ENCODE assay signal across 27 cellular contexts in genomic region chr4:517061-517805, GRCh38. TPM values are rescaled to one million over a fixed set of nuclear protein-coding genes. Genes with fewer than 3 reads are reported as not detected.
"Had no signal": no experiment of that assay in that cellular context is flagged by ENCODE, and none has a peak within 500 bp of the region (broad histone marks: within the 10 kb centered on the region; RNA-seq: fewer than 3 reads in every experiment).

No MANE protein-coding gene starts in this region.

- H3K4me1 ChIP-seq: lower lobe of right lung, spleen, tibial nerve had no signal

- H3K4me3 ChIP-seq: lower lobe of right lung, spleen, tibial nerve had no signal

- H3K4me1 Mint-ChIP-seq: activated T-helper 17 cell treated with anti-CD3 and anti-CD28 coated beads, Interleukin-2, amount 50 U/mL, for 72 hours had no signal

- ATAC-seq: activated T-helper 17 cell treated with anti-CD3 and anti-CD28 coated beads, Interleukin-2, amount 50 U/mL, for 72 hours; lower lobe of right lung; naive thymus-derived CD4-positive, alpha-beta T cell had no signal

- DNase-seq: activated CD4-positive, alpha-beta T cell treated with anti-CD3 and anti-CD28 coated beads, Interleukin-2, amount 50 U/mL, for 4 hours; activated CD4-positive, CD25-positive, alpha-beta regulatory T cell treated with anti-CD3 and anti-CD28 coated beads, Interleukin-2, amount 50 U/mL, for 72 hours; activated CD8-positive, alpha-beta memory T cell treated with anti-CD3 and anti-CD28 coated beads for 24 hours; activated CD8-positive, alpha-beta memory T cell treated with anti-CD3 and anti-CD28 coated beads, Interleukin-2, amount 50 U/mL, for 4 hours; activated naive CD4-positive, alpha-beta T cell; activated naive CD8-positive, alpha-beta T cell treated with anti-CD3 and anti-CD28 coated beads, Interleukin-2, amount 10 ng/mL, durations not matched to agents 7 days and 5 days; activated T-cell treated with anti-CD3 and anti-CD28 coated beads, Interleukin-2, amount 50 U/mL, for 24 hours; amniotic stem cell; cortex of kidney; kidney; lower lobe of right lung; mesendoderm; naive thymus-derived CD4-positive, alpha-beta T cell; retina; spleen; stimulated activated CD4-positive, alpha-beta T cell treated with anti-CD3 and anti-CD28 coated beads, Interleukin-4, amount 100 ng/mL, for 1 hour; stimulated activated naive CD4-positive, alpha-beta T cell treated with Interleukin-2 at 50 U/mL for 16 hours had no signal

- H3K27ac ChIP-seq: lower lobe of right lung, spleen, tibial nerve, VCaP had no signal

- H3K27ac Mint-ChIP-seq: activated T-cell treated with anti-CD3 and anti-CD28 coated beads, Interleukin-2, amount 50 U/mL, for 24 hours; activated T-helper 17 cell treated with anti-CD3 and anti-CD28 coated beads, Interleukin-2, amount 50 U/mL, for 72 hours had no signal

- H3K27me3 Mint-ChIP-seq: activated naive CD8-positive, alpha-beta T cell treated with anti-CD3 and anti-CD28 coated beads, Interleukin-2, amount 10 ng/mL, durations not matched to agents 7 days and 5 days; activated T-cell treated with anti-CD3 and anti-CD28 coated beads, Interleukin-2, amount 50 U/mL, for 24 hours; activated T-helper 17 cell treated with anti-CD3 and anti-CD28 coated beads, Interleukin-2, amount 50 U/mL, for 72 hours; naive thymus-derived CD4-positive, alpha-beta T cell had no signal

- H3K4me3 Mint-ChIP-seq: activated naive CD8-positive, alpha-beta T cell treated with anti-CD3 and anti-CD28 coated beads, Interleukin-2, amount 10 ng/mL, durations not matched to agents 7 days and 5 days; activated T-cell treated with anti-CD3 and anti-CD28 coated beads, Interleukin-2, amount 50 U/mL, for 24 hours; activated T-helper 17 cell treated with anti-CD3 and anti-CD28 coated beads, Interleukin-2, amount 50 U/mL, for 72 hours had no signal

- H3K9me3 ChIP-seq: lower lobe of right lung, tibial nerve had no signal

- H3K9me3 Mint-ChIP-seq: activated naive CD8-positive, alpha-beta T cell treated with anti-CD3 and anti-CD28 coated beads, Interleukin-2, amount 10 ng/mL, durations not matched to agents 7 days and 5 days; activated T-cell treated with anti-CD3 and anti-CD28 coated beads, Interleukin-2, amount 50 U/mL, for 24 hours; activated T-helper 17 cell treated with anti-CD3 and anti-CD28 coated beads, Interleukin-2, amount 50 U/mL, for 72 hours had no signal

- H3K27me3 ChIP-seq: spleen, tibial nerve had no signal

RNA-seq across cellular contexts. Expression of gene TMEM271, which starts 58.9 kb away (rescaled TPM):
- total RNA-seq: activated naive CD8-positive, alpha-beta T cell treated with anti-CD3 and anti-CD28 coated beads, Interleukin-2, amount 10 ng/mL, durations not matched to agents 7 days and 5 days; activated T-helper 17 cell treated with anti-CD3 and anti-CD28 coated beads, Interleukin-2, amount 50 U/mL, for 72 hours; bronchial epithelial cell; epithelial cell of proximal tubule; fibroblast of villous mesenchyme; glomerular endothelial cell; kidney; lower lobe of right lung; naive thymus-derived CD4-positive, alpha-beta T cell; osteoblast; posterior vena cava; spleen; T-helper 2 cell treated with Interferon-gamma antibody and Interleukin-4, amounts not matched to agents 100 ng/mL and 5 ng/mL, for 36 hours; tibial nerve had no signal
- polyA plus RNA-seq: naive thymus-derived CD4-positive, alpha-beta T cell; spleen had no signal
